ENCODE assay signal across 9 cellular contexts in genomic region chr6:3977875-3978711, GRCh38.
DNase-seq lines count a peak whose midpoint lies in the region; ATAC-seq, FAIRE-seq and TF ChIP-seq lines count a peak whose summit lies in the region.
"Had no signal": no experiment of that assay in that cellular context is flagged by ENCODE, and none has a peak within 500 bp of the region (broad histone marks: within the 10 kb centered on the region; RNA-seq: fewer than 3 reads in every experiment).

No MANE protein-coding gene starts in this region.

- no peaks in the 10 kb centered on the region for H4K20me1 ChIP-seq in astrocyte (ENCODE audit: insufficient read depth, low read length)

- ATAC-seq in GM21390 (IDR thresholded peaks at IDR 0.05; ENCODE audit: unreplicated experiment): peak; percentile 88
- no peak for ATAC-seq in HG03097 (IDR thresholded peaks at IDR 0.05; ENCODE audit: low FRiP score, unreplicated experiment)

- no peaks in the 10 kb centered on the region for H3K27me3 Mint-ChIP-seq in astrocyte (ENCODE audit: low read depth, unreplicated experiment)

- no peak overlapping the region for H3K27ac Mint-ChIP-seq in astrocyte (ENCODE audit: unreplicated experiment)

- peak; percentile 85 for TF ChIP-seq CTCF in astrocyte (IDR thresholded peaks at IDR 0.05; ENCODE audit: insufficient read depth, low read depth, low read length)

- H3K36me3 ChIP-seq in astrocyte (ENCODE audit: insufficient read depth, low read length): no peaks in the 10 kb centered on the region

- H3K79me2 ChIP-seq in astrocyte (ENCODE audit: insufficient read depth, low read length): no peaks in the 10 kb centered on the region

- peak; percentile 95 for DNase-seq in EH (ENCODE audit: low read depth)
- peak; percentile 89 for DNase-seq in HT1080 (ENCODE audit: low read depth)
- peak; percentile 3 for DNase-seq in SW480 (ENCODE audit: low spot score)
- DNase-seq in astrocyte (ENCODE audit: low read depth): peak; percentile 86
- peak; percentile 74 for DNase-seq in iPS DF 4.7 (ENCODE audit: extremely low read depth, low spot score)
- peak; percentile 2 to 4 for DNase-seq in stimulated activated CD4-positive, alpha-beta T cell treated with anti-CD3 and anti-CD28 coated beads, Interleukin-15, amount 100 ng/mL, for 1 hour (ENCODE audit: low read depth in 1 of 2, low spot score in 1 of 2)

- peaks cover 6% of the 10 kb centered on the region for H3K4me1 Mint-ChIP-seq in astrocyte (ENCODE audit: low read depth, unreplicated experiment)

- no peak overlapping the region for H3K4me3 ChIP-seq in astrocyte (ENCODE audit: insufficient read depth, low read depth, low read length)

- H3K4me3 Mint-ChIP-seq in astrocyte (ENCODE audit: unreplicated experiment): no peak overlapping the region

- H3K9me3 Mint-ChIP-seq in astrocyte (ENCODE audit: unreplicated experiment): peaks cover 2% of the 10 kb centered on the region

- H3K9ac ChIP-seq in astrocyte (ENCODE audit: low read length): no peak overlapping the region

- no peak overlapping the region for H2AFZ ChIP-seq in astrocyte (ENCODE audit: low read depth, low read length)

- FAIRE-seq in astrocyte (lab: Jason Lieb, UNC): peak; percentile 96
- FAIRE-seq: endometrium had no signal

- H3K9me3 ChIP-seq in astrocyte (ENCODE audit: insufficient read depth, low read depth, low read length): no peaks in the 10 kb centered on the region

- peak overlapping the region; percentile 12 for H3K4me2 ChIP-seq in astrocyte (ENCODE audit: low read length)

- H3K36me3 Mint-ChIP-seq in astrocyte (ENCODE audit: low read depth, unreplicated experiment): peaks cover 2% of the 10 kb centered on the region

- peaks cover 2% of the 10 kb centered on the region for H3K27me3 ChIP-seq in astrocyte (ENCODE audit: insufficient read depth, low read length)

- H3K4me1 ChIP-seq in astrocyte (ENCODE audit: insufficient read depth, low read length): peaks cover 10% of the 10 kb centered on the region

- no peak overlapping the region for H3K27ac ChIP-seq in astrocyte (ENCODE audit: low read depth, low read length)

Comparison
In these comparisons a context has a peak if more than half of its experiments do, and no peak if none do; other contexts are left out.
1. DNase-seq: peak in every context shown above with its lines; median percentile 95 in EH; 89 in HT1080; 86 in astrocyte; 74 in iPS DF 4.7; 3 in SW480; 3 in stimulated activated CD4-positive, alpha-beta T cell treated with anti-CD3 and anti-CD28 coated beads, Interleukin-15, amount 100 ng/mL, for 1 hour.